ENCODE assay signal across 11 cellular contexts in genomic region chr15:39658740-39659139, GRCh38.
"Had no signal": no experiment of that assay in that cellular context is flagged by ENCODE, and none has a peak within 500 bp of the region (broad histone marks: within the 10 kb centered on the region; RNA-seq: fewer than 3 reads in every experiment).

No MANE protein-coding gene starts in this region.

- FAIRE-seq: H1, H54 had no signal

- H3K9me3 ChIP-seq: HAP-1 had no signal

- H3K9ac ChIP-seq: GM23248 had no signal

- H2AFZ ChIP-seq: GM23248, GM23338 had no signal

- DNase-seq: GM23248, GOT3, H7, H9, HCEC 1CT, HFFc6 had no signal

- H3K27ac ChIP-seq: GM23248 had no signal

- H3K36me3 ChIP-seq: HAP-1 had no signal

- H3K4me2 ChIP-seq: GM23338 had no signal

- ATAC-seq: GM23338, HCT116 had no signal

- H3K4me3 ChIP-seq: GM23248, GM23338, HAP-1 had no signal
